ENCODE assay signal across 31 cellular contexts in genomic region chr14:22184157-22185025, GRCh38.
DNase-seq lines count a peak whose midpoint lies in the region; ATAC-seq, FAIRE-seq and TF ChIP-seq lines count a peak whose summit lies in the region.
"Had no signal": no experiment of that assay in that cellular context is flagged by ENCODE, and none has a peak within 500 bp of the region (broad histone marks: within the 10 kb centered on the region; RNA-seq: fewer than 3 reads in every experiment).

No MANE protein-coding gene starts in this region.

- no peak overlapping the region for H3K14ac ChIP-seq in mesenchymal stem cell (ENCODE audit: low read length in 2 of 2)

- no peak overlapping the region for H3K18ac ChIP-seq in mesenchymal stem cell (ENCODE audit: low read depth in 1 of 2, low read length in 2 of 2)

- peaks cover 2% of the 10 kb centered on the region for H3K4me1 Mint-ChIP-seq in progenitor cell of endocrine pancreas (ENCODE audit: low read depth)
- H3K4me1 Mint-ChIP-seq: activated CD8-positive, alpha-beta memory T cell treated with anti-CD3 and anti-CD28 coated beads, Interleukin-2, amount 10 ng/mL, durations not matched to agents 7 days and 5 days; CD14-positive monocyte had no signal

- H2AFZ ChIP-seq in mesenchymal stem cell (ENCODE audit: low read depth, low read length), result no peak overlapping the region

- H4K8ac ChIP-seq in mesenchymal stem cell (ENCODE audit: low read length), result no peak overlapping the region

- no peaks in the 10 kb centered on the region for H3K9me3 Mint-ChIP-seq in progenitor cell of endocrine pancreas (ENCODE audit: low read depth)
- H3K9me3 Mint-ChIP-seq: activated naive CD4-positive, alpha-beta T cell treated with anti-CD3 and anti-CD28 coated beads, Interleukin-2, amount 50 U/mL, for 72 hours; activated T-helper 1 cell treated with anti-CD3 and anti-CD28 coated beads, Interleukin-12 subunit alpha, Interleukin-12 subunit beta, Interleukin-2, Interleukin-4 antibody, amounts not matched to agents 30 ng/mL and 10 ng/mL and 1 ng/mL, durations not matched to agents 14 hours and 24 hours and 36 hours; CD14-positive monocyte had no signal

- H3K27ac ChIP-seq in mesenchymal stem cell (ENCODE audit: low read length, poor library complexity, severe bottlenecking), result peak overlapping the region; percentile 79
- H3K27ac ChIP-seq: ovary, tibial nerve had no signal

- H2BK120ac ChIP-seq in mesenchymal stem cell (ENCODE audit: low read depth, low read length), result no peak overlapping the region

- no peak for ATAC-seq in HG02798 (IDR thresholded peaks at IDR 0.05; ENCODE audit: poor library complexity, unreplicated experiment)
- ATAC-seq: activated CD8-positive, alpha-beta memory T cell treated with anti-CD3 and anti-CD28 coated beads, Interleukin-2, amount 10 ng/mL, durations not matched to agents 7 days and 5 days; naive thymus-derived CD4-positive, alpha-beta T cell; Right ventricle myocardium inferior; sciatic nerve had no signal

- no peak overlapping the region for H3K27ac Mint-ChIP-seq in progenitor cell of endocrine pancreas
- H3K27ac Mint-ChIP-seq: activated CD8-positive, alpha-beta memory T cell treated with anti-CD3 and anti-CD28 coated beads, Interleukin-2, amount 10 ng/mL, durations not matched to agents 7 days and 5 days; activated naive CD4-positive, alpha-beta T cell treated with anti-CD3 and anti-CD28 coated beads, Interleukin-2, amount 50 U/mL, for 72 hours; activated T-helper 1 cell treated with anti-CD3 and anti-CD28 coated beads, Interleukin-12 subunit alpha, Interleukin-12 subunit beta, Interleukin-2, Interleukin-4 antibody, amounts not matched to agents 30 ng/mL and 10 ng/mL and 1 ng/mL, durations not matched to agents 14 hours and 24 hours and 36 hours; CD14-positive monocyte; naive thymus-derived CD4-positive, alpha-beta T cell had no signal

- no peak overlapping the region for H2AK5ac ChIP-seq in mesenchymal stem cell (ENCODE audit: low read length, severe bottlenecking)

- TF ChIP-seq CTCF in bronchial epithelial cell (IDR thresholded peaks at IDR 0.05; ENCODE audit: insufficient read depth, low read length, severe bottlenecking) (no peak), progenitor cell of endocrine pancreas (IDR thresholded peaks at IDR 0.05; ENCODE audit: unreplicated experiment) (no peak)

- no peaks in the 10 kb centered on the region for H3K27me3 ChIP-seq in bronchial epithelial cell (ENCODE audit: control insufficient read depth, insufficient read depth, low read length)
- peaks cover 0 to 4% of the 10 kb centered on the region in 2 experiments for H3K27me3 ChIP-seq in mesenchymal stem cell (ENCODE audit: control insufficient read depth in 1 of 2, insufficient read depth in 1 of 2, low read length in 2 of 2)
- H3K27me3 ChIP-seq: ovary, tibial nerve had no signal

- no peak overlapping the region for H3K4me2 ChIP-seq in mesenchymal stem cell (ENCODE audit: low read length, poor library complexity, severe bottlenecking)

- H3K9ac ChIP-seq in mesenchymal stem cell (ENCODE audit: low read length), result no peak overlapping the region

- H3K4me3 ChIP-seq in bronchial epithelial cell (ENCODE audit: low read depth, low read length), result no peak overlapping the region
- no peak overlapping the region for H3K4me3 ChIP-seq in mesenchymal stem cell (ENCODE audit: insufficient read depth in 1 of 2, low read depth in 1 of 2, low read length in 2 of 2)
- H3K4me3 ChIP-seq: ovary, tibial nerve had no signal

- no peak overlapping the region for H3K23ac ChIP-seq in mesenchymal stem cell (ENCODE audit: low read length in 2 of 2)

- H3K4ac ChIP-seq in mesenchymal stem cell (ENCODE audit: low read depth in 1 of 2, low read length in 2 of 2), result no peak overlapping the region

- H2BK15ac ChIP-seq in mesenchymal stem cell (ENCODE audit: low read depth, poor library complexity, severe bottlenecking), result no peak overlapping the region

- no peaks in the 10 kb centered on the region for H3K36me3 Mint-ChIP-seq in progenitor cell of endocrine pancreas (ENCODE audit: insufficient read depth)
- H3K36me3 Mint-ChIP-seq: activated CD8-positive, alpha-beta memory T cell treated with anti-CD3 and anti-CD28 coated beads, Interleukin-2, amount 10 ng/mL, durations not matched to agents 7 days and 5 days; activated naive CD4-positive, alpha-beta T cell treated with anti-CD3 and anti-CD28 coated beads, Interleukin-2, amount 50 U/mL, for 72 hours; CD14-positive monocyte; naive thymus-derived CD4-positive, alpha-beta T cell had no signal

- H4K91ac ChIP-seq in mesenchymal stem cell (ENCODE audit: low read length), result no peak overlapping the region

- FAIRE-seq in bronchial epithelial cell (lab: Jason Lieb, UNC), result no peak
- FAIRE-seq: GM12892, H1, kidney, TTC549 had no signal

- H2BK5ac ChIP-seq in mesenchymal stem cell (ENCODE audit: low read depth, low read length, poor library complexity, severe bottlenecking), result no peak overlapping the region

- H3K36me3 ChIP-seq in bronchial epithelial cell (ENCODE audit: control insufficient read depth, insufficient read depth, low read length), result no peaks in the 10 kb centered on the region
- no peaks in the 10 kb centered on the region for H3K36me3 ChIP-seq in mesenchymal stem cell (ENCODE audit: control insufficient read depth in 1 of 2, insufficient read depth in 2 of 2, low read depth in 1 of 2, low read length in 2 of 2)
- H3K36me3 ChIP-seq: ovary, tibial nerve had no signal

- 73% methylated on average over 6 of the region's 7 CpGs for WGBS in mesenchymal stem cell

- peak; percentile 26 for DNase-seq in EH (ENCODE audit: low read depth)
- peak; percentile 11 for DNase-seq in NCI-H226
- DNase-seq in bronchial epithelial cell (ENCODE audit: low read depth), result peak; percentile 68
- DNase-seq in mesenchymal stem cell, result peak; percentile 49
- no peak for DNase-seq in progenitor cell of endocrine pancreas (ENCODE audit: low spot score, unreplicated experiment)
- DNase-seq in T-helper 2 cell, result no peak
- no peak for DNase-seq in occipital lobe (lab: John Stamatoyannopoulos, UW)
- DNase-seq: activated CD4-positive, alpha-beta T cell treated with anti-CD3 and anti-CD28 coated beads for 4 hours; activated CD8-positive, alpha-beta memory T cell treated with anti-CD3 and anti-CD28 coated beads, Interleukin-2, amount 10 ng/mL, durations not matched to agents 7 days and 5 days; dermis blood vessel endothelial cell; foreskin fibroblast; Kasumi-1; kidney; mesendoderm; naive thymus-derived CD4-positive, alpha-beta T cell; NCI-H1417 treated with DMSO at 0.1 percent for 48 hours; NCI-H2107; NCI-H526; ovary; stimulated activated CD4-positive, alpha-beta T cell treated with anti-CD3 and anti-CD28 coated beads, Interleukin-2, amount 100 ng/mL, for 24 hours; stimulated activated naive CD4-positive, alpha-beta T cell had no signal

- H2BK12ac ChIP-seq in mesenchymal stem cell (ENCODE audit: low read length in 2 of 2), result no peak overlapping the region

- H3K4me1 ChIP-seq in mesenchymal stem cell (ENCODE audit: control insufficient read depth, insufficient read depth, low read depth, low read length), result no peaks in the 10 kb centered on the region

- no peaks in the 10 kb centered on the region for H3K9me3 ChIP-seq in mesenchymal stem cell (ENCODE audit: control insufficient read depth, low read length)
- H3K9me3 ChIP-seq: ovary, tibial nerve had no signal

- H3K27me3 Mint-ChIP-seq in progenitor cell of endocrine pancreas, result no peaks in the 10 kb centered on the region
- H3K27me3 Mint-ChIP-seq: activated CD8-positive, alpha-beta memory T cell treated with anti-CD3 and anti-CD28 coated beads, Interleukin-2, amount 10 ng/mL, durations not matched to agents 7 days and 5 days had no signal

- H3K4me3 Mint-ChIP-seq in progenitor cell of endocrine pancreas (ENCODE audit: low read depth), result no peak overlapping the region
- H3K4me3 Mint-ChIP-seq: activated CD8-positive, alpha-beta memory T cell treated with anti-CD3 and anti-CD28 coated beads, Interleukin-2, amount 10 ng/mL, durations not matched to agents 7 days and 5 days; activated T-helper 1 cell treated with anti-CD3 and anti-CD28 coated beads, Interleukin-12 subunit alpha, Interleukin-12 subunit beta, Interleukin-2, Interleukin-4 antibody, amounts not matched to agents 30 ng/mL and 10 ng/mL and 1 ng/mL, durations not matched to agents 14 hours and 24 hours and 36 hours; CD14-positive monocyte; naive thymus-derived CD4-positive, alpha-beta T cell had no signal

- no peaks in the 10 kb centered on the region for H3K79me1 ChIP-seq in mesenchymal stem cell (replicated peaks; ENCODE audit: low read length, poor library complexity, severe bottlenecking)

Comparison
In these comparisons a context has a peak if more than half of its experiments do, and no peak if none do; other contexts are left out.
1. DNase-seq: peak in EH (single experiment), NCI-H226 (single experiment), bronchial epithelial cell (single experiment) and mesenchymal stem cell (single experiment); none in progenitor cell of endocrine pancreas (single experiment), T-helper 2 cell (0 of 5) and occipital lobe (single experiment).